ENCODE assay signal across 11 cellular contexts in genomic region chr5:172603425-172603824, GRCh38. TPM values are rescaled to one million over a fixed set of nuclear protein-coding genes. Genes with fewer than 3 reads are reported as not detected.
DNase-seq lines count a peak whose midpoint lies in the region; ATAC-seq and TF ChIP-seq lines count a peak whose summit lies in the region.
"Had no signal": no experiment of that assay in that cellular context is flagged by ENCODE, and none has a peak within 500 bp of the region (broad histone marks: within the 10 kb centered on the region; RNA-seq: fewer than 3 reads in every experiment).

No MANE protein-coding gene starts in this region.

- intact Hi-C loops in heart left ventricle (cut with DNase I), result loop anchor here in 5 of 10 donors (5.0 to 10.0 kb wide), 4 partner anchors 39 to 94 kb away; partner anchors contain the start of gene NEURL1B (in 3 of the 5)
- intact Hi-C loops in Right ventricle myocardium superior (cut with DNase I), result no loop called here
- intact Hi-C loops in head of caudate nucleus (cut with DNase I), result no loop called here

- TF ChIP-seq POLR2A in heart left ventricle (IDR thresholded peaks at IDR 0.05), result no peak

- TF ChIP-seq CTCF in heart left ventricle (IDR thresholded peaks at IDR 0.05), result no peak

- peak overlapping the region in 5 of 12 donors; percentile 14 to 29 (median 17) for H3K4me3 ChIP-seq in heart left ventricle
- no peak overlapping the region for H3K4me3 ChIP-seq in urinary bladder (ENCODE audit: low read depth, low read length)
- H3K4me3 ChIP-seq: A549 had no signal

- H3K36me3 ChIP-seq in heart left ventricle (no peaks in the 10 kb centered on the region), urinary bladder (ENCODE audit: insufficient read depth) (no peaks in the 10 kb centered on the region)
- H3K36me3 ChIP-seq: neutrophil had no signal

- DNase-seq in heart left ventricle (peak in 3 of 5 donors; percentile 59 to 68 (median 68)), Right ventricle myocardium superior (no peak), head of caudate nucleus (peak in 41 of 42 donors; percentile 13 to 67 (median 41)), nucleus accumbens (lab: John Stamatoyannopoulos, UW) (peak in 29 of 56 donors; percentile 7 to 63 (median 29)), COR-L47 (lab: John Stamatoyannopoulos, UW) (no peak)
- DNase-seq in activated naive CD4-positive, alpha-beta T cell treated with Interleukin-2 at 50 U/mL for 16 hours, result no peak
- DNase-seq: NCI-H82 had no signal

- H3K9me3 ChIP-seq in heart left ventricle, result peaks cover 0 to 14% (median 3%) of the 10 kb centered on the region in 12 donors
- H3K9me3 ChIP-seq: neutrophil had no signal

- 40 to 54% (median 47%) methylated on average over 15 of the region's 15 CpGs for WGBS in heart left ventricle, 4 donors
- WGBS in urinary bladder, result 14% methylated on average over 15 of the region's 15 CpGs

- H3K4me1 ChIP-seq in heart left ventricle, result peaks cover 0 to 69% (median 37%) of the 10 kb centered on the region in 12 donors
- no peaks in the 10 kb centered on the region for H3K4me1 ChIP-seq in urinary bladder (ENCODE audit: insufficient read depth)
- H3K4me1 ChIP-seq: A549 had no signal

- H3K27ac ChIP-seq in heart left ventricle, result peak overlapping the region; percentile 76 to 94 (median 83)
- H3K27ac ChIP-seq in urinary bladder (ENCODE audit: low read depth), result peak overlapping the region; percentile 88
- H3K27ac ChIP-seq: A549, neutrophil had no signal

- ATAC-seq in heart left ventricle, result peak in 3 of 4 donors; percentile 17 to 68 (median 55)
- ATAC-seq in Right ventricle myocardium superior (ENCODE audit: poor library complexity), result no peak
- no peak for ATAC-seq in HG02885 (IDR thresholded peaks at IDR 0.05; ENCODE audit: poor library complexity, unreplicated experiment)
- ATAC-seq: A549 had no signal

- no peaks in the 10 kb centered on the region for H3K27me3 ChIP-seq in heart left ventricle

RNA-seq across cellular contexts. Expression of gene NEURL1B, which starts 37.6 kb away (rescaled TPM):
- total RNA-seq in heart left ventricle (10 to 100 TPM; 16.1 to 47.1 (median 25.8) TPM), Right ventricle myocardium superior (28.8 TPM), urinary bladder (52.4 TPM)
- polyA plus RNA-seq in heart left ventricle (10 to 100 TPM; 11.8 to 37.9 TPM), urinary bladder (51.9 TPM)

Comparison
In these comparisons a context has a peak if more than half of its experiments do, and no peak if none do; other contexts are left out.
1. ATAC-seq: peak in heart left ventricle (3 of 4); none in Right ventricle myocardium superior (single experiment) and HG02885 (single experiment).
2. DNase-seq: peak in heart left ventricle (3 of 5), head of caudate nucleus (41 of 42) and nucleus accumbens (29 of 56); none in Right ventricle myocardium superior (single experiment), activated naive CD4-positive, alpha-beta T cell treated with Interleukin-2 at 50 U/mL for 16 hours (single experiment) and COR-L47 (single experiment).